Comparison of ENCODE assay signal across 8 cellular contexts in the genomic region with DNA sequence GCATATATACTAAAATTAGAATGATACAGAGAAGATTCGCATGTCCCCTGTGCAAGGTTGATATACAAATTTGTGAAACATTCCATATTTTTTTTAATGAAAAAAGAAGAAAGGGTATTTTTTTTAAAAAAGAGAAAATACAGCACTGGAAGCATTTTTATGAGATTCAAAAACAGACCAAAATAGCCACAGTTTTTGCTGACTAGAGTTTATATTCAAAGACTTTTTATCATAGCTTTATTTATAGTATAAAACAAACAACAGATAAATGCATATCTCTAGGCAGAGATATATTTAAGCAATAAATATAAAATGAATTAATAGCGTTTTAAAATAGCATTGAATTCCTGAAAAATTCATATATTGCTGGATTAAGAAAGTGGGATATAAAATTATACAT.
"Had no signal": no experiment of that assay in that cellular context is flagged by ENCODE, and none has a peak within 500 bp of the region (broad histone marks: within the 10 kb centered on the region; RNA-seq: fewer than 3 reads in every experiment).

No MANE protein-coding gene starts in this region.

- FAIRE-seq: G401.6, GM12878, GM12891, GM12892, GM18507, GM19239 had no signal

- H3K4me3 ChIP-seq: GM12878 had no signal

- ATAC-seq: GM12878 had no signal

- DNase-seq: GDM1, GF-D8 had no signal
